In genomic region chr2:227360351-227360750, GRCh38 we compare ENCODE assay signal across 24 cellular contexts. TPM values are rescaled to one million over a fixed set of nuclear protein-coding genes. Genes with fewer than 3 reads are reported as not detected.
"Had no signal": no experiment of that assay in that cellular context is flagged by ENCODE, and none has a peak within 500 bp of the region (broad histone marks: within the 10 kb centered on the region; RNA-seq: fewer than 3 reads in every experiment).

No MANE protein-coding gene starts in this region.

- ATAC-seq: activated CD8-positive, alpha-beta memory T cell treated with anti-CD3 and anti-CD28 coated beads, Interleukin-2, amount 10 ng/mL, durations not matched to agents 7 days and 5 days; activated naive CD4-positive, alpha-beta T cell treated with anti-CD3 and anti-CD28 coated beads, Interleukin-2, amount 50 U/mL, for 72 hours; activated naive CD8-positive, alpha-beta T cell treated with anti-CD3 and anti-CD28 coated beads, Interleukin-2, amount 50 U/mL, for 24 hours; SK-N-SH treated with all-trans-retinoic acid at 6 μM for 48 hours had no signal

- H3K27ac Mint-ChIP-seq: activated CD4-positive, alpha-beta T cell treated with anti-CD3 and anti-CD28 coated beads, Interleukin-2, amount 10 ng/mL, durations not matched to agents 24 days and 14 days; activated CD8-positive, alpha-beta memory T cell treated with anti-CD3 and anti-CD28 coated beads, Interleukin-2, amount 10 ng/mL, durations not matched to agents 7 days and 5 days; activated naive CD8-positive, alpha-beta T cell treated with anti-CD3 and anti-CD28 coated beads, Interleukin-2, amount 50 U/mL, for 24 hours; activated T-cell treated with anti-CD3 and anti-CD28 coated beads, Interleukin-2, amount 50 U/mL, for 24 hours; T-helper 1 cell treated with Interleukin-12 subunit alpha and Interleukin-12 subunit beta and Interleukin-4 antibody, amounts not matched to agents 30 μg/mL and 1 μg/mL, for 36 hours had no signal

- DNase-seq: activated CD4-positive, alpha-beta T cell treated with anti-CD3 and anti-CD28 coated beads, Interleukin-2, amount 10 ng/mL, durations not matched to agents 24 days and 14 days; activated CD4-positive, alpha-beta T cell treated with anti-CD3 and anti-CD28 coated beads, Interleukin-2, amount 50 U/mL, for 48 hours; activated CD4-positive, CD25-positive, alpha-beta regulatory T cell treated with anti-CD3 and anti-CD28 coated beads, Interleukin-2, amount 50 U/mL, for 72 hours; activated CD8-positive, alpha-beta memory T cell treated with anti-CD3 and anti-CD28 coated beads, Interleukin-2, amount 10 ng/mL, durations not matched to agents 7 days and 5 days; activated effector memory CD4-positive, alpha-beta T cell treated with anti-CD3 and anti-CD28 coated beads, Interleukin-2, amount 50 U/mL, for 16 hours; activated naive CD8-positive, alpha-beta T cell treated with anti-CD3 and anti-CD28 coated beads, Interleukin-2, amount 50 U/mL, for 24 hours; activated T-cell treated with anti-CD3 and anti-CD28 coated beads, Interleukin-2, amount 50 U/mL, for 24 hours; amniotic stem cell; KBM-7; NCI-H1092; NCI-H1417; NCI-H1930; NCI-H345; NCI-H510A; NCI-H526 treated with DMSO at 0.1 percent for 48 hours; SHP77 had no signal

- H3K36me3 Mint-ChIP-seq: activated naive CD4-positive, alpha-beta T cell treated with anti-CD3 and anti-CD28 coated beads, Interleukin-2, amount 50 U/mL, for 72 hours had no signal

- H3K27me3 Mint-ChIP-seq: activated CD4-positive, alpha-beta T cell treated with anti-CD3 and anti-CD28 coated beads, Interleukin-2, amount 10 ng/mL, durations not matched to agents 24 days and 14 days; activated CD8-positive, alpha-beta memory T cell treated with anti-CD3 and anti-CD28 coated beads, Interleukin-2, amount 10 ng/mL, durations not matched to agents 7 days and 5 days; activated naive CD8-positive, alpha-beta T cell treated with anti-CD3 and anti-CD28 coated beads, Interleukin-2, amount 50 U/mL, for 24 hours; activated T-cell treated with anti-CD3 and anti-CD28 coated beads, Interleukin-2, amount 50 U/mL, for 24 hours; brain; central memory CD8-positive, alpha-beta T cell had no signal

- H3K4me1 Mint-ChIP-seq: activated CD4-positive, alpha-beta T cell treated with anti-CD3 and anti-CD28 coated beads, Interleukin-2, amount 10 ng/mL, durations not matched to agents 24 days and 14 days; activated CD8-positive, alpha-beta memory T cell treated with anti-CD3 and anti-CD28 coated beads, Interleukin-2, amount 10 ng/mL, durations not matched to agents 7 days and 5 days; activated naive CD8-positive, alpha-beta T cell treated with anti-CD3 and anti-CD28 coated beads, Interleukin-2, amount 50 U/mL, for 24 hours; brain; central memory CD8-positive, alpha-beta T cell had no signal

- H3K9me3 Mint-ChIP-seq: activated CD4-positive, alpha-beta T cell treated with anti-CD3 and anti-CD28 coated beads, Interleukin-2, amount 10 ng/mL, durations not matched to agents 24 days and 14 days; activated naive CD4-positive, alpha-beta T cell treated with anti-CD3 and anti-CD28 coated beads, Interleukin-2, amount 50 U/mL, for 72 hours; activated naive CD8-positive, alpha-beta T cell treated with anti-CD3 and anti-CD28 coated beads, Interleukin-2, amount 50 U/mL, for 24 hours; activated T-cell treated with anti-CD3 and anti-CD28 coated beads, Interleukin-2, amount 50 U/mL, for 24 hours; brain; central memory CD8-positive, alpha-beta T cell; T-helper 1 cell treated with Interleukin-12 subunit alpha and Interleukin-12 subunit beta and Interleukin-4 antibody, amounts not matched to agents 30 μg/mL and 1 μg/mL, for 36 hours had no signal

- H3K4me3 Mint-ChIP-seq: activated CD4-positive, alpha-beta T cell treated with anti-CD3 and anti-CD28 coated beads, Interleukin-2, amount 10 ng/mL, durations not matched to agents 24 days and 14 days; activated CD8-positive, alpha-beta memory T cell treated with anti-CD3 and anti-CD28 coated beads, Interleukin-2, amount 10 ng/mL, durations not matched to agents 7 days and 5 days; activated naive CD8-positive, alpha-beta T cell treated with anti-CD3 and anti-CD28 coated beads, Interleukin-2, amount 50 U/mL, for 24 hours; activated T-cell treated with anti-CD3 and anti-CD28 coated beads, Interleukin-2, amount 50 U/mL, for 24 hours; brain; central memory CD8-positive, alpha-beta T cell; T-helper 1 cell treated with Interleukin-12 subunit alpha and Interleukin-12 subunit beta and Interleukin-4 antibody, amounts not matched to agents 30 μg/mL and 1 μg/mL, for 36 hours had no signal

RNA-seq across cellular contexts. Expression of gene TM4SF20, which starts 18.8 kb away (rescaled TPM):
- total RNA-seq: activated CD4-positive, alpha-beta T cell treated with anti-CD3 and anti-CD28 coated beads, Interleukin-2, amount 10 ng/mL, durations not matched to agents 24 days and 14 days; activated CD8-positive, alpha-beta memory T cell treated with anti-CD3 and anti-CD28 coated beads, Interleukin-2, amount 10 ng/mL, durations not matched to agents 7 days and 5 days; activated naive CD4-positive, alpha-beta T cell treated with anti-CD3 and anti-CD28 coated beads, Interleukin-2, amount 50 U/mL, for 72 hours; ascending aorta; MCF 10A; SJSA1 had no signal

RNA-seq across cellular contexts. Expression of gene SCYGR1, which starts 27.4 kb away (rescaled TPM):
- total RNA-seq: activated CD4-positive, alpha-beta T cell treated with anti-CD3 and anti-CD28 coated beads, Interleukin-2, amount 10 ng/mL, durations not matched to agents 24 days and 14 days; activated CD8-positive, alpha-beta memory T cell treated with anti-CD3 and anti-CD28 coated beads, Interleukin-2, amount 10 ng/mL, durations not matched to agents 7 days and 5 days; activated naive CD4-positive, alpha-beta T cell treated with anti-CD3 and anti-CD28 coated beads, Interleukin-2, amount 50 U/mL, for 72 hours; ascending aorta; MCF 10A; SJSA1 had no signal
